8 cellular contexts compared by ENCODE assay signal in genomic region chr3:194871143-194871863, GRCh38.
DNase-seq lines count a peak whose midpoint lies in the region; ATAC-seq, FAIRE-seq and TF ChIP-seq lines count a peak whose summit lies in the region.

No MANE protein-coding gene starts in this region.

- no peak overlapping the region for H2AFZ ChIP-seq in HepG2 (ENCODE audit: low read length)

- H3K4me3 Mint-ChIP-seq in stimulated activated naive CD8-positive, alpha-beta T cell treated with anti-CD3 and anti-CD28 coated beads, Interleukin-15, amount 100 ng/mL, for 72 hours: no peak overlapping the region

- H3K27ac Mint-ChIP-seq in stimulated activated naive CD8-positive, alpha-beta T cell treated with anti-CD3 and anti-CD28 coated beads, Interleukin-15, amount 100 ng/mL, for 72 hours: no peak overlapping the region

- 11 to 17% methylated on average over 8 to 13 of the region's 13 CpGs for WGBS in body of pancreas, 2 donors
- 13% methylated on average over 4 of the region's 13 CpGs for WGBS in HepG2 (ENCODE audit: low lambda C conversion rate)

- peak; percentile 44 for ATAC-seq in stimulated activated naive CD8-positive, alpha-beta T cell treated with anti-CD3 and anti-CD28 coated beads, Interleukin-15, amount 100 ng/mL, for 72 hours
- no peak for ATAC-seq in stimulated activated naive CD8-positive, alpha-beta T cell treated with anti-CD3 and anti-CD28 coated beads, Interleukin-15, Interleukin-2, amounts not matched to agents 100 U/mL and 50 U/mL, for 24 hours
- ATAC-seq in body of pancreas: peak; percentile 59
- ATAC-seq in HepG2: peak; percentile 64

- peaks cover 27% of the 10 kb centered on the region for H3K27me3 Mint-ChIP-seq in stimulated activated naive CD8-positive, alpha-beta T cell treated with anti-CD3 and anti-CD28 coated beads, Interleukin-15, amount 100 ng/mL, for 72 hours

- intact Hi-C loops in body of pancreas (cut with DNase I) (no loop called here), HepG2 (cut with micrococcal nuclease; ENCODE audit: unreplicated experiment) (no loop called here)

- H3K4me2 ChIP-seq in HepG2 (ENCODE audit: low read depth, low read length): no peak overlapping the region

- no peak for TF ChIP-seq RAD21 in HepG2 (CRISPR knock-in tag; IDR thresholded peaks at IDR 0.05)

- POLR2A ChIA-PET in HepG2 (lab: Yijun Ruan, JAX): no interaction called here

- in situ Hi-C loops in HepG2 (cut with HindIII; ENCODE audit: extremely low pct_ligation_motif_present, low pct_unique_long_range_greater_than_20kb): no loop called here
- in situ Hi-C loops in G401 (cut with HindIII; ENCODE audit: low sequenced_read_pairs): no loop called here

- no peaks in the 10 kb centered on the region for H3K79me2 ChIP-seq in HepG2 (ENCODE audit: insufficient read depth, low read length)

- H3K9ac ChIP-seq in HepG2 (ENCODE audit: insufficient read depth, low read depth, low read length): no peak overlapping the region

- CTCF ChIA-PET in HepG2 (lab: Yijun Ruan, JAX; ENCODE audit: low intra/inter-chr PET ratio, low total read pairs): no interaction called here

- H4K20me1 ChIP-seq in HepG2 (ENCODE audit: insufficient read depth, low read length): no peaks in the 10 kb centered on the region

- H3K4me1 ChIP-seq in body of pancreas: peaks cover 35% of the 10 kb centered on the region
- peaks cover 16% of the 10 kb centered on the region for H3K4me1 ChIP-seq in HepG2 (ENCODE audit: insufficient read depth, low read length)

- no peak for FAIRE-seq in HepG2 (lab: Jason Lieb, UNC)
- peak; percentile 75 for FAIRE-seq in urothelium cell line (lab: Jason Lieb, UNC)

- no TSS peak for BruUV-seq in HepG2 (replicated peaks; lab: Mats Ljungman, UMichigan)

- no peak overlapping the region for H3K4me3 ChIP-seq in body of pancreas
- H3K4me3 ChIP-seq in HepG2 (replicated peaks in 1 of 3; ENCODE audit: insufficient read depth in 1 of 3, low read depth in 2 of 3, low read length in 3 of 3): no peak overlapping the region

- DNase-seq in stimulated activated naive CD8-positive, alpha-beta T cell treated with anti-CD3 and anti-CD28 coated beads, Interleukin-15, amount 100 ng/mL, for 72 hours: no peak
- DNase-seq in stimulated activated naive CD8-positive, alpha-beta T cell treated with anti-CD3 and anti-CD28 coated beads, Interleukin-15, Interleukin-2, amounts not matched to agents 100 U/mL and 50 U/mL, for 24 hours: no peak
- DNase-seq in NCI-H146 (lab: John Stamatoyannopoulos, UW) (peak; percentile 97), body of pancreas (peak; percentile 49 to 75 (median 70)), HepG2 (ENCODE audit: low spot score) (no peak), urothelium cell line (ENCODE audit: low spot score) (peak; percentile 86), G401 (ENCODE audit: low spot score) (no peak)
- no peak for DNase-seq in activated CD4-positive, alpha-beta T cell treated with anti-CD3 and anti-CD28 coated beads, Interleukin-2, amount 50 U/mL, for 48 hours

- TF ChIP-seq POLR2A in body of pancreas (IDR thresholded peaks at IDR 0.05) (no peak), HepG2 (IDR thresholded peaks at IDR 0.05; ENCODE audit: insufficient read depth in 1 of 2, low read depth in 2 of 2, low read length in 2 of 2) (no peak)

- H3K4me1 Mint-ChIP-seq in stimulated activated naive CD8-positive, alpha-beta T cell treated with anti-CD3 and anti-CD28 coated beads, Interleukin-15, amount 100 ng/mL, for 72 hours: no peaks in the 10 kb centered on the region

- no peak for TF ChIP-seq CTCF in body of pancreas (IDR thresholded peaks at IDR 0.05)
- TF ChIP-seq CTCF in HepG2 (CRISPR knock-in tag; IDR thresholded peaks at IDR 0.05): no peak

- no peaks in the 10 kb centered on the region for H3K9me3 Mint-ChIP-seq in stimulated activated naive CD8-positive, alpha-beta T cell treated with anti-CD3 and anti-CD28 coated beads, Interleukin-15, amount 100 ng/mL, for 72 hours

- no peaks in the 10 kb centered on the region for H3K27me3 ChIP-seq in body of pancreas
- peaks cover 2 to 50% of the 10 kb centered on the region in 2 experiments; a peak in 3 of 5 replicates for H3K27me3 ChIP-seq in HepG2 (ENCODE audit: control insufficient read depth in 1 of 2, insufficient read depth in 2 of 2, low read length in 2 of 2)

- H3K36me3 ChIP-seq in body of pancreas (replicated peaks in 1 of 2; ENCODE audit: insufficient read depth in 1 of 2, low read depth in 2 of 2) (no peaks in the 10 kb centered on the region), HepG2 (replicated peaks in 1 of 2; ENCODE audit: control insufficient read depth in 1 of 2, insufficient read depth in 2 of 2, low read length in 2 of 2) (no peaks in the 10 kb centered on the region)

- TF ChIP-seq EP300 in HepG2 (IDR thresholded peaks at IDR 0.05; ENCODE audit: low read depth in 2 of 2, low read length in 2 of 2) (no peak), HepG2 (CRISPR knock-in tag; IDR thresholded peaks at IDR 0.05; ENCODE audit: borderline replicate concordance) (no peak)

- H3K9me3 ChIP-seq in body of pancreas: no peaks in the 10 kb centered on the region
- no peaks in the 10 kb centered on the region; the same call in 1 of the 2 replicates for H3K9me3 ChIP-seq in HepG2 (ENCODE audit: low read length)

- H3K27ac ChIP-seq in body of pancreas (peak overlapping the region; percentile 35 to 74 (median 49)), HepG2 (ENCODE audit: extremely low read length, insufficient read depth, low read length) (no peak overlapping the region)

TF ChIP-seq in HepG2, 621 proteins besides CTCF, POLR2A, EP300 and RAD21:
- TF ChIP-seq ZNF383 (CRISPR knock-in tag; IDR thresholded peaks at IDR 0.05; ENCODE audit: borderline replicate concordance) (no peak), ZFYVE20 (CRISPR knock-in tag; IDR thresholded peaks at IDR 0.05; ENCODE audit: borderline replicate concordance, low read depth) (no peak), HDAC6 (IDR thresholded peaks at IDR 0.05; ENCODE audit: low read depth, low read length) (no peak), FOXA3 (CRISPR knock-in tag; IDR thresholded peaks at IDR 0.05) (no peak), ZNF24 (IDR thresholded peaks at IDR 0.05) (no peak), ASH2L (IDR thresholded peaks at IDR 0.05; ENCODE audit: insufficient read length, low read depth, low read length) (no peak)
- TF ChIP-seq, protein P1, sequence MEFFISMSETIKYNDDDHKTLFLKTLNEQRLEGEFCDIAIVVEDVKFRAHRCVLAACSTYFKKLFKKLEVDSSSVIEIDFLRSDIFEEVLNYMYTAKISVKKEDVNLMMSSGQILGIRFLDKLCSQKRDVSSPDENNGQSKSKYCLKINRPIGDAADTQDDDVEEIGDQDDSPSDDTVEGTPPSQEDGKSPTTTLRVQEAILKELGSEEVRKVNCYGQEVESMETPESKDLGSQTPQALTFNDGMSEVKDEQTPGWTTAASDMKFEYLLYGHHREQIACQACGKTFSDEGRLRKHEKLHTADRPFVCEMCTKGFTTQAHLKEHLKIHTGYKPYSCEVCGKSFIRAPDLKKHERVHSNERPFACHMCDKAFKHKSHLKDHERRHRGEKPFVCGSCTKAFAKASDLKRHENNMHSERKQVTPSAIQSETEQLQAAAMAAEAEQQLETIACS (CRISPR knock-in tag; IDR thresholded peaks at IDR 0.05): no peak

Comparison
In these comparisons a context has a peak if more than half of its experiments do, and no peak if none do; other contexts are left out.
1. DNase-seq: peak in NCI-H146 (single experiment), body of pancreas (4 of 4) and urothelium cell line (single experiment); none in stimulated activated naive CD8-positive, alpha-beta T cell treated with anti-CD3 and anti-CD28 coated beads, Interleukin-15, amount 100 ng/mL, for 72 hours (0 of 2), stimulated activated naive CD8-positive, alpha-beta T cell treated with anti-CD3 and anti-CD28 coated beads, Interleukin-15, Interleukin-2, amounts not matched to agents 100 U/mL and 50 U/mL, for 24 hours (single experiment), HepG2 (single experiment), G401 (single experiment) and activated CD4-positive, alpha-beta T cell treated with anti-CD3 and anti-CD28 coated beads, Interleukin-2, amount 50 U/mL, for 48 hours (0 of 2).